1 cellular context compared by ENCODE assay signal in the genomic region with DNA sequence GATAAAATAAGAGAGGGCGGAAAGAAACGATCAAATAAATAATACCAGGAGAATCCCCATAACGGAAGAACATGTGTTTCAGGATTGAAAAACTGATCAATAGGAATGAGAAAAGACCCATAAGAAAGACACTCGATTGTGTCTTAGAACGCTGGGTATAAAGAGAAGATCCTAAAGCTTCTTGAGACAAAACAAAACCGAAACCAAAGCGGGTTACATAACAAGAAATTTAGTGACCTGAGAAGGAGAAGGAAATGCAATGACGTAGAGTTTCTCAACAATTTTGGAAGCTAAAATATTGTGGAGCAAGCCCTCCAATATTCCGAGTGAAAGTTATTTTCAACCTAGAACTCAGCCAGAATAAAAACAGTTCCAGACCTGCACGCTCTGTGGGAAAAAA.
TF ChIP-seq lines count a peak whose summit lies in the region.

No MANE protein-coding gene starts in this region.

TF ChIP-seq in HepG2, 621 proteins besides CTCF, POLR2A, EP300 and RAD21 (continued from another document):
- TF ChIP-seq, protein P1, sequence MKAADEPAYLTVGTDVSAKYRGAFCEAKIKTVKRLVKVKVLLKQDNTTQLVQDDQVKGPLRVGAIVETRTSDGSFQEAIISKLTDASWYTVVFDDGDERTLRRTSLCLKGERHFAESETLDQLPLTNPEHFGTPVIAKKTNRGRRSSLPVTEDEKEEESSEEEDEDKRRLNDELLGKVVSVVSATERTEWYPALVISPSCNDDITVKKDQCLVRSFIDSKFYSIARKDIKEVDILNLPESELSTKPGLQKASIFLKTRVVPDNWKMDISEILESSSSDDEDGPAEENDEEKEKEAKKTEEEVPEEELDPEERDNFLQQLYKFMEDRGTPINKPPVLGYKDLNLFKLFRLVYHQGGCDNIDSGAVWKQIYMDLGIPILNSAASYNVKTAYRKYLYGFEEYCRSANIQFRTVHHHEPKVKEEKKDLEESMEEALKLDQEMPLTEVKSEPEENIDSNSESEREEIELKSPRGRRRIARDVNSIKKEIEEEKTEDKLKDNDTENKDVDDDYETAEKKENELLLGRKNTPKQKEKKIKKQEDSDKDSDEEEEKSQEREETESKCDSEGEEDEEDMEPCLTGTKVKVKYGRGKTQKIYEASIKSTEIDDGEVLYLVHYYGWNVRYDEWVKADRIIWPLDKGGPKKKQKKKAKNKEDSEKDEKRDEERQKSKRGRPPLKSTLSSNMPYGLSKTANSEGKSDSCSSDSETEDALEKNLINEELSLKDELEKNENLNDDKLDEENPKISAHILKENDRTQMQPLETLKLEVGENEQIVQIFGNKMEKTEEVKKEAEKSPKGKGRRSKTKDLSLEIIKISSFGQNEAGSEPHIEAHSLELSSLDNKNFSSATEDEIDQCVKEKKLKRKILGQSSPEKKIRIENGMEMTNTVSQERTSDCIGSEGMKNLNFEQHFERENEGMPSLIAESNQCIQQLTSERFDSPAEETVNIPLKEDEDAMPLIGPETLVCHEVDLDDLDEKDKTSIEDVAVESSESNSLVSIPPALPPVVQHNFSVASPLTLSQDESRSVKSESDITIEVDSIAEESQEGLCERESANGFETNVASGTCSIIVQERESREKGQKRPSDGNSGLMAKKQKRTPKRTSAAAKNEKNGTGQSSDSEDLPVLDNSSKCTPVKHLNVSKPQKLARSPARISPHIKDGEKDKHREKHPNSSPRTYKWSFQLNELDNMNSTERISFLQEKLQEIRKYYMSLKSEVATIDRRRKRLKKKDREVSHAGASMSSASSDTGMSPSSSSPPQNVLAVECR (CRISPR knock-in tag; IDR thresholded peaks at IDR 0.05; ENCODE audit: borderline replicate concordance) = no peak
- TF ChIP-seq, protein P2, sequence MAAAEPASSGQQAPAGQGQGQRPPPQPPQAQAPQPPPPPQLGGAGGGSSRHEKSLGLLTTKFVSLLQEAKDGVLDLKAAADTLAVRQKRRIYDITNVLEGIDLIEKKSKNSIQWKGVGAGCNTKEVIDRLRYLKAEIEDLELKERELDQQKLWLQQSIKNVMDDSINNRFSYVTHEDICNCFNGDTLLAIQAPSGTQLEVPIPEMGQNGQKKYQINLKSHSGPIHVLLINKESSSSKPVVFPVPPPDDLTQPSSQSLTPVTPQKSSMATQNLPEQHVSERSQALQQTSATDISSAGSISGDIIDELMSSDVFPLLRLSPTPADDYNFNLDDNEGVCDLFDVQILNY (CRISPR knock-in tag; conservative IDR thresholded peaks at IDR 0.05) = no peak
- TF ChIP-seq ELK4 (CRISPR knock-in tag; IDR thresholded peaks at IDR 0.05; ENCODE audit: borderline replicate concordance) = no peak
- TF ChIP-seq DRAP1 (CRISPR knock-in tag; IDR thresholded peaks at IDR 0.05) = no peak
- no peak for TF ChIP-seq RARG (CRISPR knock-in tag; IDR thresholded peaks at IDR 0.05; ENCODE audit: low read depth)
- TF ChIP-seq, protein P3, sequence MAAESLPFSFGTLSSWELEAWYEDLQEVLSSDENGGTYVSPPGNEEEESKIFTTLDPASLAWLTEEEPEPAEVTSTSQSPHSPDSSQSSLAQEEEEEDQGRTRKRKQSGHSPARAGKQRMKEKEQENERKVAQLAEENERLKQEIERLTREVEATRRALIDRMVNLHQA (CRISPR knock-in tag; IDR thresholded peaks at IDR 0.05) = no peak
- TF ChIP-seq, protein P4, sequence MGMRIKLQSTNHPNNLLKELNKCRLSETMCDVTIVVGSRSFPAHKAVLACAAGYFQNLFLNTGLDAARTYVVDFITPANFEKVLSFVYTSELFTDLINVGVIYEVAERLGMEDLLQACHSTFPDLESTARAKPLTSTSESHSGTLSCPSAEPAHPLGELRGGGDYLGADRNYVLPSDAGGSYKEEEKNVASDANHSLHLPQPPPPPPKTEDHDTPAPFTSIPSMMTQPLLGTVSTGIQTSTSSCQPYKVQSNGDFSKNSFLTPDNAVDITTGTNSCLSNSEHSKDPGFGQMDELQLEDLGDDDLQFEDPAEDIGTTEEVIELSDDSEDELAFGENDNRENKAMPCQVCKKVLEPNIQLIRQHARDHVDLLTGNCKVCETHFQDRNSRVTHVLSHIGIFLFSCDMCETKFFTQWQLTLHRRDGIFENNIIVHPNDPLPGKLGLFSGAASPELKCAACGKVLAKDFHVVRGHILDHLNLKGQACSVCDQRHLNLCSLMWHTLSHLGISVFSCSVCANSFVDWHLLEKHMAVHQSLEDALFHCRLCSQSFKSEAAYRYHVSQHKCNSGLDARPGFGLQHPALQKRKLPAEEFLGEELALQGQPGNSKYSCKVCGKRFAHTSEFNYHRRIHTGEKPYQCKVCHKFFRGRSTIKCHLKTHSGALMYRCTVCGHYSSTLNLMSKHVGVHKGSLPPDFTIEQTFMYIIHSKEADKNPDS (CRISPR knock-in tag; IDR thresholded peaks at IDR 0.05) = no peak
- TF ChIP-seq ARID5B (CRISPR knock-in tag; IDR thresholded peaks at IDR 0.05) = no peak
- no peak for TF ChIP-seq DMAP1 (CRISPR knock-in tag; IDR thresholded peaks at IDR 0.05)
- no peak for TF ChIP-seq SP2 (CRISPR knock-in tag; IDR thresholded peaks at IDR 0.05)
- TF ChIP-seq ZNF33B (CRISPR knock-in tag; IDR thresholded peaks at IDR 0.05) = no peak
TF ChIP-seq in HepG2: peak in this region for 0.
